ENCODE assay signal across 1 cellular context in genomic region chr16:90018297-90019200, GRCh38.
TF ChIP-seq lines count a peak whose summit lies in the region.

No MANE protein-coding gene starts in this region.

TF ChIP-seq in HepG2, 621 proteins besides CTCF, POLR2A, EP300 and RAD21 (continued from another document and continues in another):
- TF ChIP-seq, protein P1, sequence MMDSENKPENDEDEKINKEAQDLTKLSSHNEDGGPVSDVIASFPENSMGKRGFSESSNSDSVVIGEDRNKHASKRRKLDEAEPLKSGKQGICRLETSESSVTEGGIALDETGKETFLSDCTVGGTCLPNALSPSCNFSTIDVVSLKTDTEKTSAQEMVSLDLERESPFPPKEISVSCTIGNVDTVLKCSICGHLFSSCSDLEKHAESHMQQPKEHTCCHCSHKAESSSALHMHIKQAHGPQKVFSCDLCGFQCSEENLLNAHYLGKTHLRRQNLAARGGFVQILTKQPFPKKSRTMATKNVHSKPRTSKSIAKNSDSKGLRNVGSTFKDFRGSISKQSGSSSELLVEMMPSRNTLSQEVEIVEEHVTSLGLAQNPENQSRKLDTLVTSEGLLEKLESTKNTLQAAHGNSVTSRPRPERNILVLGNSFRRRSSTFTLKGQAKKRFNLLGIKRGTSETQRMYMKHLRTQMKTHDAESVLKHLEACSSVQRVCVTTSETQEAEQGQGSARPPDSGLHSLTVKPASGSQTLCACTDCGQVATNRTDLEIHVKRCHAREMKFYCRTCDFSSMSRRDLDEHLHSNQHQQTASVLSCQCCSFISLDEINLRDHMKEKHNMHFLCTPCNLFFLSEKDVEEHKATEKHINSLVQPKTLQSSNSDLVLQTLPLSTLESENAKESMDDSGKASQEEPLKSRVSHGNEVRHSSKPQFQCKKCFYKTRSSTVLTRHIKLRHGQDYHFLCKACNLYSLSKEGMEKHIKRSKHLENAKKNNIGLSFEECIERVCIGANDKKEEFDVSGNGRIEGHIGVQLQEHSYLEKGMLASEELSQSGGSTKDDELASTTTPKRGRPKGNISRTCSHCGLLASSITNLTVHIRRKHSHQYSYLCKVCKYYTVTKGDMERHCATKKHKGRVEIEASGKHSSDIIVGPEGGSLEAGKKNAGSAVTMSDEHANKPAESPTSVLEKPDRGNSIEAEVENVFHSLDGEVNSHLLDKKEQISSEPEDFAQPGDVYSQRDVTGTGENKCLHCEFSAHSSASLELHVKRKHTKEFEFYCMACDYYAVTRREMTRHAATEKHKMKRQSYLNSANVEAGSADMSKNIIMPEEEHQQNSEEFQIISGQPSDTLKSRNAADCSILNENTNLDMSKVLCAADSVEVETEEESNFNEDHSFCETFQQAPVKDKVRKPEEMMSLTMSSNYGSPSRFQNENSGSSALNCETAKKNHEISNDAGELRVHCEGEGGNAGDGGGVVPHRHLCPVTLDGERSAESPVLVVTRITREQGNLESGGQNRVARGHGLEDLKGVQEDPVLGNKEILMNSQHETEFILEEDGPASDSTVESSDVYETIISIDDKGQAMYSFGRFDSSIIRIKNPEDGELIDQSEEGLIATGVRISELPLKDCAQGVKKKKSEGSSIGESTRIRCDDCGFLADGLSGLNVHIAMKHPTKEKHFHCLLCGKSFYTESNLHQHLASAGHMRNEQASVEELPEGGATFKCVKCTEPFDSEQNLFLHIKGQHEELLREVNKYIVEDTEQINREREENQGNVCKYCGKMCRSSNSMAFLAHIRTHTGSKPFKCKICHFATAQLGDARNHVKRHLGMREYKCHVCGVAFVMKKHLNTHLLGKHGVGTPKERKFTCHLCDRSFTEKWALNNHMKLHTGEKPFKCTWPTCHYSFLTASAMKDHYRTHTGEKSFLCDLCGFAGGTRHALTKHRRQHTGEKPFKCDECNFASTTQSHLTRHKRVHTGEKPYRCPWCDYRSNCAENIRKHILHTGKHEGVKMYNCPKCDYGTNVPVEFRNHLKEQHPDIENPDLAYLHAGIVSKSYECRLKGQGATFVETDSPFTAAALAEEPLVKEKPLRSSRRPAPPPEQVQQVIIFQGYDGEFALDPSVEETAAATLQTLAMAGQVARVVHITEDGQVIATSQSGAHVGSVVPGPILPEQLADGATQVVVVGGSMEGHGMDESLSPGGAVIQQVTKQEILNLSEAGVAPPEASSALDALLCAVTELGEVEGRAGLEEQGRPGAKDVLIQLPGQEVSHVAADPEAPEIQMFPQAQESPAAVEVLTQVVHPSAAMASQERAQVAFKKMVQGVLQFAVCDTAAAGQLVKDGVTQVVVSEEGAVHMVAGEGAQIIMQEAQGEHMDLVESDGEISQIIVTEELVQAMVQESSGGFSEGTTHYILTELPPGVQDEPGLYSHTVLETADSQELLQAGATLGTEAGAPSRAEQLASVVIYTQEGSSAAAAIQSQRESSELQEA (CRISPR knock-in tag; IDR thresholded peaks at IDR 0.05; ENCODE audit: not compliant biosample characterization), result peak; percentile 24
- TF ChIP-seq, protein P2, sequence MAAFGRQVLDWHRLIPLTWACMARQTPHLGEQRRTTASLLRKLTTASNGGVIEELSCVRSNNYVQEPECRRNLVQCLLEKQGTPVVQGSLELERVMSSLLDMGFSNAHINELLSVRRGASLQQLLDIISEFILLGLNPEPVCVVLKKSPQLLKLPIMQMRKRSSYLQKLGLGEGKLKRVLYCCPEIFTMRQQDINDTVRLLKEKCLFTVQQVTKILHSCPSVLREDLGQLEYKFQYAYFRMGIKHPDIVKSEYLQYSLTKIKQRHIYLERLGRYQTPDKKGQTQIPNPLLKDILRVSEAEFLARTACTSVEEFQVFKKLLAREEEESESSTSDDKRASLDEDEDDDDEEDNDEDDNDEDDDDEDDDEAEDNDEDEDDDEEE (CRISPR knock-in tag; IDR thresholded peaks at IDR 0.05), result 0 out of 2 replicates have a peak, but pooled peaks have one; percentile 7
- TF ChIP-seq ZNF501 (CRISPR knock-in tag; IDR thresholded peaks at IDR 0.05), result peak; percentile 39; the same call in 1 of the 2 replicates
- no peak for TF ChIP-seq NR2F2 (IDR thresholded peaks at IDR 0.05; ENCODE audit: borderline replicate concordance, low read depth)
- TF ChIP-seq GABPB1 (CRISPR knock-in tag; IDR thresholded peaks at IDR 0.05), result peak; percentile 64; the same call in 1 of the 2 replicates
- TF ChIP-seq KMT2B (CRISPR knock-in tag; IDR thresholded peaks at IDR 0.05), result 0 out of 2 replicates have a peak, but pooled peaks have one; percentile 43
- peak; percentile 30; the same call in 1 of the 2 replicates for TF ChIP-seq HMGXB3 (CRISPR knock-in tag; IDR thresholded peaks at IDR 0.05; ENCODE audit: borderline replicate concordance)
- peak; percentile 78 for TF ChIP-seq ZNF800 (CRISPR knock-in tag; IDR thresholded peaks at IDR 0.05)
- TF ChIP-seq RFX5 (IDR thresholded peaks at IDR 0.05; ENCODE audit: low read depth, low read length), result no peak
- TF ChIP-seq FOXK1 (CRISPR knock-in tag; IDR thresholded peaks at IDR 0.05; ENCODE audit: borderline replicate concordance, low read depth), result 0 out of 2 replicates have a peak, but pooled peaks have one; percentile 8
- peak; percentile 45; the same call in 1 of the 2 replicates for TF ChIP-seq ZNF652 (CRISPR knock-in tag; IDR thresholded peaks at IDR 0.05; ENCODE audit: borderline replicate concordance, low read depth)
- no peak for TF ChIP-seq RCOR2 (CRISPR knock-in tag; IDR thresholded peaks at IDR 0.05)
- TF ChIP-seq AKAP8 (CRISPR knock-in tag; IDR thresholded peaks at IDR 0.05), result peak; percentile 46; the same call in 1 of the 2 replicates
- TF ChIP-seq ZNF574 (CRISPR knock-in tag; IDR thresholded peaks at IDR 0.05), result peak; percentile 25
- no peak for TF ChIP-seq SOX13 (IDR thresholded peaks at IDR 0.05)
- TF ChIP-seq SOX13 (CRISPR knock-in tag; conservative IDR thresholded peaks at IDR 0.05 in 1 of 2, IDR thresholded peaks at IDR 0.05 in 1 of 2), result no peak
- peak; percentile 47 for TF ChIP-seq ZFY (CRISPR knock-in tag; IDR thresholded peaks at IDR 0.05)
- peak; percentile 37 for TF ChIP-seq NRL (CRISPR knock-in tag; IDR thresholded peaks at IDR 0.05; ENCODE audit: borderline replicate concordance)
- TF ChIP-seq ETV5 (CRISPR knock-in tag; IDR thresholded peaks at IDR 0.05; ENCODE audit: borderline replicate concordance), result no peak
- TF ChIP-seq ZNF136 (CRISPR knock-in tag; IDR thresholded peaks at IDR 0.05; ENCODE audit: low read depth), result peak; percentile 61; the same call in 1 of the 2 replicates
- TF ChIP-seq ZBTB42 (CRISPR knock-in tag; IDR thresholded peaks at IDR 0.05), result 0 out of 2 replicates have a peak, but pooled peaks have one; percentile 45
- TF ChIP-seq ZMAT3 (CRISPR knock-in tag; conservative IDR thresholded peaks at IDR 0.05), result peak; percentile 26; the same call in 1 of the 2 replicates
- peak; percentile 45; the same call in 1 of the 2 replicates for TF ChIP-seq MTA1 (CRISPR knock-in tag; IDR thresholded peaks at IDR 0.05; ENCODE audit: borderline replicate concordance)
- TF ChIP-seq ZSCAN22 (CRISPR knock-in tag; IDR thresholded peaks at IDR 0.05), result peak; percentile 87
- no peak for TF ChIP-seq RAD51 (IDR thresholded peaks at IDR 0.05; ENCODE audit: borderline replicate concordance)
- 0 out of 2 replicates have a peak, but pooled peaks have one; percentile 10 for TF ChIP-seq ZNF121 (CRISPR knock-in tag; IDR thresholded peaks at IDR 0.05)
- no peak for TF ChIP-seq E2F1 (CRISPR knock-in tag; IDR thresholded peaks at IDR 0.05)
- TF ChIP-seq ZNF788 (CRISPR knock-in tag; IDR thresholded peaks at IDR 0.05; ENCODE audit: borderline replicate concordance), result no peak
- TF ChIP-seq ZFP36L1 (CRISPR knock-in tag; IDR thresholded peaks at IDR 0.05), result 0 out of 2 replicates have a peak, but pooled peaks have one; percentile 5
- TF ChIP-seq STAG1 (CRISPR knock-in tag; IDR thresholded peaks at IDR 0.05), result no peak
- TF ChIP-seq RXRA (CRISPR knock-in tag; IDR thresholded peaks at IDR 0.05), result peak; percentile 49; the same call in 1 of the 2 replicates
- TF ChIP-seq ZNF816 (CRISPR knock-in tag; IDR thresholded peaks at IDR 0.05; ENCODE audit: borderline replicate concordance), result no peak
- TF ChIP-seq, protein P3, sequence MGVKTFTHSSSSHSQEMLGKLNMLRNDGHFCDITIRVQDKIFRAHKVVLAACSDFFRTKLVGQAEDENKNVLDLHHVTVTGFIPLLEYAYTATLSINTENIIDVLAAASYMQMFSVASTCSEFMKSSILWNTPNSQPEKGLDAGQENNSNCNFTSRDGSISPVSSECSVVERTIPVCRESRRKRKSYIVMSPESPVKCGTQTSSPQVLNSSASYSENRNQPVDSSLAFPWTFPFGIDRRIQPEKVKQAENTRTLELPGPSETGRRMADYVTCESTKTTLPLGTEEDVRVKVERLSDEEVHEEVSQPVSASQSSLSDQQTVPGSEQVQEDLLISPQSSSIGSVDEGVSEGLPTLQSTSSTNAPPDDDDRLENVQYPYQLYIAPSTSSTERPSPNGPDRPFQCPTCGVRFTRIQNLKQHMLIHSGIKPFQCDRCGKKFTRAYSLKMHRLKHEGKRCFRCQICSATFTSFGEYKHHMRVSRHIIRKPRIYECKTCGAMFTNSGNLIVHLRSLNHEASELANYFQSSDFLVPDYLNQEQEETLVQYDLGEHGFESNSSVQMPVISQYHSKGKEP (CRISPR knock-in tag; IDR thresholded peaks at IDR 0.05), result 0 out of 2 replicates have a peak, but pooled peaks have one; percentile 9
- TF ChIP-seq, protein P4, sequence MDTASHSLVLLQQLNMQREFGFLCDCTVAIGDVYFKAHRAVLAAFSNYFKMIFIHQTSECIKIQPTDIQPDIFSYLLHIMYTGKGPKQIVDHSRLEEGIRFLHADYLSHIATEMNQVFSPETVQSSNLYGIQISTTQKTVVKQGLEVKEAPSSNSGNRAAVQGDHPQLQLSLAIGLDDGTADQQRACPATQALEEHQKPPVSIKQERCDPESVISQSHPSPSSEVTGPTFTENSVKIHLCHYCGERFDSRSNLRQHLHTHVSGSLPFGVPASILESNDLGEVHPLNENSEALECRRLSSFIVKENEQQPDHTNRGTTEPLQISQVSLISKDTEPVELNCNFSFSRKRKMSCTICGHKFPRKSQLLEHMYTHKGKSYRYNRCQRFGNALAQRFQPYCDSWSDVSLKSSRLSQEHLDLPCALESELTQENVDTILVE (CRISPR knock-in tag; IDR thresholded peaks at IDR 0.05), result no peak
- TF ChIP-seq ARHGAP35 (CRISPR knock-in tag; IDR thresholded peaks at IDR 0.05; ENCODE audit: borderline replicate concordance), result peak; percentile 45
